1 cellular context compared by ENCODE assay signal in genomic region chr3:39317571-39318169, GRCh38.
A peak's percentile ranks its signal among the peaks of the same experiment; 100 is the strongest.
TF ChIP-seq lines count a peak whose summit lies in the region.

No MANE protein-coding gene starts in this region.

TF ChIP-seq in HepG2, 621 proteins besides CTCF, POLR2A, EP300 and RAD21 (continued from another document and continues in another):
- TF ChIP-seq, protein P1, sequence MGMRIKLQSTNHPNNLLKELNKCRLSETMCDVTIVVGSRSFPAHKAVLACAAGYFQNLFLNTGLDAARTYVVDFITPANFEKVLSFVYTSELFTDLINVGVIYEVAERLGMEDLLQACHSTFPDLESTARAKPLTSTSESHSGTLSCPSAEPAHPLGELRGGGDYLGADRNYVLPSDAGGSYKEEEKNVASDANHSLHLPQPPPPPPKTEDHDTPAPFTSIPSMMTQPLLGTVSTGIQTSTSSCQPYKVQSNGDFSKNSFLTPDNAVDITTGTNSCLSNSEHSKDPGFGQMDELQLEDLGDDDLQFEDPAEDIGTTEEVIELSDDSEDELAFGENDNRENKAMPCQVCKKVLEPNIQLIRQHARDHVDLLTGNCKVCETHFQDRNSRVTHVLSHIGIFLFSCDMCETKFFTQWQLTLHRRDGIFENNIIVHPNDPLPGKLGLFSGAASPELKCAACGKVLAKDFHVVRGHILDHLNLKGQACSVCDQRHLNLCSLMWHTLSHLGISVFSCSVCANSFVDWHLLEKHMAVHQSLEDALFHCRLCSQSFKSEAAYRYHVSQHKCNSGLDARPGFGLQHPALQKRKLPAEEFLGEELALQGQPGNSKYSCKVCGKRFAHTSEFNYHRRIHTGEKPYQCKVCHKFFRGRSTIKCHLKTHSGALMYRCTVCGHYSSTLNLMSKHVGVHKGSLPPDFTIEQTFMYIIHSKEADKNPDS (CRISPR knock-in tag; IDR thresholded peaks at IDR 0.05), result no peak
- TF ChIP-seq SOX13 (IDR thresholded peaks at IDR 0.05) (peak; percentile 95), SOX13 (CRISPR knock-in tag; conservative IDR thresholded peaks at IDR 0.05 in 1 of 2, IDR thresholded peaks at IDR 0.05 in 1 of 2) (peak in 1 of 2 experiments; percentile 100; a peak in 2 of 4 replicates), ZNF569 (CRISPR knock-in tag; IDR thresholded peaks at IDR 0.05; ENCODE audit: borderline replicate concordance) (no peak), MAF1 (CRISPR knock-in tag; IDR thresholded peaks at IDR 0.05; ENCODE audit: borderline replicate concordance) (no peak), MEIS2 (CRISPR knock-in tag; IDR thresholded peaks at IDR 0.05) (peak; percentile 71), ZNF558 (CRISPR knock-in tag; IDR thresholded peaks at IDR 0.05; ENCODE audit: borderline replicate concordance) (no peak), ARNT (IDR thresholded peaks at IDR 0.05) (no peak), ZNF776 (CRISPR knock-in tag; IDR thresholded peaks at IDR 0.05) (no peak), JUN (CRISPR knock-in tag; IDR thresholded peaks at IDR 0.05) (peak; percentile 90), TSC22D2 (CRISPR knock-in tag; IDR thresholded peaks at IDR 0.05; ENCODE audit: borderline replicate concordance) (no peak), PHF5A (CRISPR knock-in tag; IDR thresholded peaks at IDR 0.05; ENCODE audit: low read depth, unreplicated experiment) (peak; percentile 68), ZFP91 (CRISPR knock-in tag; IDR thresholded peaks at IDR 0.05; ENCODE audit: borderline replicate concordance) (no peak), ZMYM4 (CRISPR knock-in tag; IDR thresholded peaks at IDR 0.05) (peak; percentile 97), ZFP1 (CRISPR knock-in tag; IDR thresholded peaks at IDR 0.05) (peak; percentile 33; the same call in 1 of the 2 replicates), ZNF30 (CRISPR knock-in tag; IDR thresholded peaks at IDR 0.05) (no peak), ZBTB7B (CRISPR knock-in tag; IDR thresholded peaks at IDR 0.05) (0 out of 2 replicates have a peak, but pooled peaks have one; percentile 21), DZIP1 (CRISPR knock-in tag; IDR thresholded peaks at IDR 0.05) (no peak), HNRNPH1 (optimal IDR thresholded peaks at IDR 0.05; ENCODE audit: low read depth, low read length) (no peak), NR2F1 (CRISPR knock-in tag; IDR thresholded peaks at IDR 0.05) (peak; percentile 83 to 89), SNAI1 (CRISPR knock-in tag; IDR thresholded peaks at IDR 0.05; ENCODE audit: borderline replicate concordance) (no peak), THAP11 (CRISPR knock-in tag; IDR thresholded peaks at IDR 0.05) (peak; percentile 67), ZNF180 (CRISPR knock-in tag; IDR thresholded peaks at IDR 0.05; ENCODE audit: borderline replicate concordance, low read depth) (no peak), GLMP (CRISPR knock-in tag; IDR thresholded peaks at IDR 0.05; ENCODE audit: borderline replicate concordance) (no peak), HOXA7 (CRISPR knock-in tag; IDR thresholded peaks at IDR 0.05) (no peak), SKIL (CRISPR knock-in tag; IDR thresholded peaks at IDR 0.05; ENCODE audit: borderline replicate concordance) (peak; percentile 67; the same call in 1 of the 2 replicates), ETV5 (CRISPR knock-in tag; IDR thresholded peaks at IDR 0.05; ENCODE audit: borderline replicate concordance) (peak; percentile 81; the same call in 1 of the 2 replicates), BHLHE40 (IDR thresholded peaks at IDR 0.05; ENCODE audit: low read length) (no peak), SP140L (CRISPR knock-in tag; IDR thresholded peaks at IDR 0.05; ENCODE audit: borderline replicate concordance) (0 out of 2 replicates have a peak, but pooled peaks have one; percentile 57), ZNF790 (CRISPR knock-in tag; IDR thresholded peaks at IDR 0.05; ENCODE audit: borderline replicate concordance) (no peak), TBL1XR1 (IDR thresholded peaks at IDR 0.05; ENCODE audit: borderline replicate concordance, low read length, partially characterized antibody) (peak; percentile 42), ATF5 (CRISPR knock-in tag; IDR thresholded peaks at IDR 0.05; ENCODE audit: low read depth) (no peak), ZBTB26 (CRISPR knock-in tag; IDR thresholded peaks at IDR 0.05; ENCODE audit: borderline replicate concordance) (no peak), PHF21A (CRISPR knock-in tag; IDR thresholded peaks at IDR 0.05) (peak; percentile 76)
- TF ChIP-seq, protein P2, sequence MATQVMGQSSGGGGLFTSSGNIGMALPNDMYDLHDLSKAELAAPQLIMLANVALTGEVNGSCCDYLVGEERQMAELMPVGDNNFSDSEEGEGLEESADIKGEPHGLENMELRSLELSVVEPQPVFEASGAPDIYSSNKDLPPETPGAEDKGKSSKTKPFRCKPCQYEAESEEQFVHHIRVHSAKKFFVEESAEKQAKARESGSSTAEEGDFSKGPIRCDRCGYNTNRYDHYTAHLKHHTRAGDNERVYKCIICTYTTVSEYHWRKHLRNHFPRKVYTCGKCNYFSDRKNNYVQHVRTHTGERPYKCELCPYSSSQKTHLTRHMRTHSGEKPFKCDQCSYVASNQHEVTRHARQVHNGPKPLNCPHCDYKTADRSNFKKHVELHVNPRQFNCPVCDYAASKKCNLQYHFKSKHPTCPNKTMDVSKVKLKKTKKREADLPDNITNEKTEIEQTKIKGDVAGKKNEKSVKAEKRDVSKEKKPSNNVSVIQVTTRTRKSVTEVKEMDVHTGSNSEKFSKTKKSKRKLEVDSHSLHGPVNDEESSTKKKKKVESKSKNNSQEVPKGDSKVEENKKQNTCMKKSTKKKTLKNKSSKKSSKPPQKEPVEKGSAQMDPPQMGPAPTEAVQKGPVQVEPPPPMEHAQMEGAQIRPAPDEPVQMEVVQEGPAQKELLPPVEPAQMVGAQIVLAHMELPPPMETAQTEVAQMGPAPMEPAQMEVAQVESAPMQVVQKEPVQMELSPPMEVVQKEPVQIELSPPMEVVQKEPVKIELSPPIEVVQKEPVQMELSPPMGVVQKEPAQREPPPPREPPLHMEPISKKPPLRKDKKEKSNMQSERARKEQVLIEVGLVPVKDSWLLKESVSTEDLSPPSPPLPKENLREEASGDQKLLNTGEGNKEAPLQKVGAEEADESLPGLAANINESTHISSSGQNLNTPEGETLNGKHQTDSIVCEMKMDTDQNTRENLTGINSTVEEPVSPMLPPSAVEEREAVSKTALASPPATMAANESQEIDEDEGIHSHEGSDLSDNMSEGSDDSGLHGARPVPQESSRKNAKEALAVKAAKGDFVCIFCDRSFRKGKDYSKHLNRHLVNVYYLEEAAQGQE (IDR thresholded peaks at IDR 0.05; ENCODE audit: borderline replicate concordance in 1 of 2, low read depth in 1 of 2, low read length in 2 of 2), result no peak
- TF ChIP-seq, protein P3, sequence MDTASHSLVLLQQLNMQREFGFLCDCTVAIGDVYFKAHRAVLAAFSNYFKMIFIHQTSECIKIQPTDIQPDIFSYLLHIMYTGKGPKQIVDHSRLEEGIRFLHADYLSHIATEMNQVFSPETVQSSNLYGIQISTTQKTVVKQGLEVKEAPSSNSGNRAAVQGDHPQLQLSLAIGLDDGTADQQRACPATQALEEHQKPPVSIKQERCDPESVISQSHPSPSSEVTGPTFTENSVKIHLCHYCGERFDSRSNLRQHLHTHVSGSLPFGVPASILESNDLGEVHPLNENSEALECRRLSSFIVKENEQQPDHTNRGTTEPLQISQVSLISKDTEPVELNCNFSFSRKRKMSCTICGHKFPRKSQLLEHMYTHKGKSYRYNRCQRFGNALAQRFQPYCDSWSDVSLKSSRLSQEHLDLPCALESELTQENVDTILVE (CRISPR knock-in tag; IDR thresholded peaks at IDR 0.05), result 0 out of 2 replicates have a peak, but pooled peaks have one; percentile 61
- TF ChIP-seq, protein P4, sequence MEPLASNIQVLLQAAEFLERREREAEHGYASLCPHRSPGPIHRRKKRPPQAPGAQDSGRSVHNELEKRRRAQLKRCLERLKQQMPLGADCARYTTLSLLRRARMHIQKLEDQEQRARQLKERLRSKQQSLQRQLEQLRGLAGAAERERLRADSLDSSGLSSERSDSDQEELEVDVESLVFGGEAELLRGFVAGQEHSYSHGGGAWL (CRISPR knock-in tag; IDR thresholded peaks at IDR 0.05), result no peak
- TF ChIP-seq, protein P5, sequence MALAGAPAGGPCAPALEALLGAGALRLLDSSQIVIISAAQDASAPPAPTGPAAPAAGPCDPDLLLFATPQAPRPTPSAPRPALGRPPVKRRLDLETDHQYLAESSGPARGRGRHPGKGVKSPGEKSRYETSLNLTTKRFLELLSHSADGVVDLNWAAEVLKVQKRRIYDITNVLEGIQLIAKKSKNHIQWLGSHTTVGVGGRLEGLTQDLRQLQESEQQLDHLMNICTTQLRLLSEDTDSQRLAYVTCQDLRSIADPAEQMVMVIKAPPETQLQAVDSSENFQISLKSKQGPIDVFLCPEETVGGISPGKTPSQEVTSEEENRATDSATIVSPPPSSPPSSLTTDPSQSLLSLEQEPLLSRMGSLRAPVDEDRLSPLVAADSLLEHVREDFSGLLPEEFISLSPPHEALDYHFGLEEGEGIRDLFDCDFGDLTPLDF (CRISPR knock-in tag; IDR thresholded peaks at IDR 0.05), result no peak
- TF ChIP-seq, protein P6, sequence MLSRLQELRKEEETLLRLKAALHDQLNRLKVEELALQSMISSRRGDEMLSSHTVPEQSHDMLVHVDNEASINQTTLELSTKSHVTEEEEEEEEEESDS (CRISPR knock-in tag; IDR thresholded peaks at IDR 0.05; ENCODE audit: borderline replicate concordance), result no peak
- TF ChIP-seq, protein P7, sequence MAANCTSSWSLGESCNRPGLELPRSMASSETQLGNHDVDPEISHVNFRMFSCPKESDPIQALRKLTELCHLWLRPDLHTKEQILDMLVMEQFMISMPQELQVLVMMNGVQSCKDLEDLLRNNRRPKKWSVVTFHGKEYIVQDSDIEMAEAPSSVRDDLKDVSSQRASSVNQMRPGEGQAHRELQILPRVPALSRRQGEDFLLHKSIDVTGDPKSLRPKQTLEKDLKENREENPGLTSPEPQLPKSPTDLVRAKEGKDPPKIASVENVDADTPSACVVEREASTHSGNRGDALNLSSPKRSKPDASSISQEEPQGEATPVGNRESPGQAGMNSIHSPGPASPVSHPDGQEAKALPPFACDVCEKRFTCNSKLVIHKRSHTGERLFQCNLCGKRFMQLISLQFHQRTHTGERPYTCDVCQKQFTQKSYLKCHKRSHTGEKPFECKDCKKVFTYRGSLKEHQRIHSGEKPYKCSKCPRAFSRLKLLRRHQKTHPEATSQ (CRISPR knock-in tag; IDR thresholded peaks at IDR 0.05; ENCODE audit: borderline replicate concordance), result peak; percentile 95; the same call in 1 of the 2 replicates
